Comparison of ENCODE assay signal across 2 cellular contexts in the genomic region with DNA sequence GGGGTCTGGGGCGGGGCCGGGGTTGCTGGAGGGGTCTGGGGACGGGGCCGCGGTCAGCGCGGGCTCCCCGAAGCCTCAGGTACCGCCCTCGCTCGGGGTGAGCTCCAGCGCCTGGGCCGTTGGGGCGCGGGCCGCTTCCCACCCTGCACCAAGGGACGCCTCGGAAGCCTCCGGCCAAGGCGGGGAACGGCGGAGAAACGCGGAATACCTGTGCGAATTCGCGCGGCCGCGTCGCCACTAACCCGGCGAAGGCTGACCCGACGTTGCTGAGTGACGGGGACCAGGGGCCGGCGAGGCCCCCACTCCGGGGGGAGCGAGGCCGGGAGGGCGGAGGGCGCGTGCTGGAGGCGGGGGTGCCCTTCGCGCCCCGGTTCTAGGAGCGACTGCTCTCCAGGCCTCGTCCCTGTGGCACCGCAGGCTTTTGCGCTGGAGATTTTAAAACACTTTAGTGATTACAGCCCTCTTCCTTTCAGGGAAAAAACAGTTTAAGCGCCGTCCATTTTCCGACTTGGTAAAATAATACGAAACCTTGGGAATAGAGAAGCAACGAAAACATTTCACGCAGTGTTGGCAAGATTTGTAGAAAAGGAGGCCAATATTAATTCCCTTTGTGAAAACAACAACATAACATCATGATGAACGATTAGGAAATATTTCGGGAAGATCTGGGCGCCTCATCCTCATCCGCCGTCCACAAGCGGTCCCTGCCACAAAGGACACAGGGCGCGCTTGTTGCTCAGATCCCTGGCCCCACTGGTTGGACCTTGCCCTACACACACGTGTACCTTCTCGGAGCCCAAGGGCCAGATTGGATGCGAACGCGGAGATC.
A peak's percentile ranks its signal among the peaks of the same experiment; 100 is the strongest.
TF ChIP-seq lines count a peak whose summit lies in the region.

No MANE protein-coding gene starts in this region.

TF ChIP-seq in Ishikawa, 13 proteins besides CTCF, POLR2A, EP300 and RAD21:
- TF ChIP-seq REST (IDR thresholded peaks at IDR 0.05; ENCODE audit: low read depth) (no peak), MAX (IDR thresholded peaks at IDR 0.05) (0 out of 2 replicates have a peak, but pooled peaks have one; percentile 16), TCF12 (IDR thresholded peaks at IDR 0.05; ENCODE audit: low read depth) (no peak)
TF ChIP-seq in Ishikawa: peak in this region for 1.

TF ChIP-seq in liver, 16 proteins besides CTCF, POLR2A, EP300 and RAD21 (continued from another document):
- TF ChIP-seq ZBTB33 (IDR thresholded peaks at IDR 0.05): no peak
- TF ChIP-seq, protein P1, sequence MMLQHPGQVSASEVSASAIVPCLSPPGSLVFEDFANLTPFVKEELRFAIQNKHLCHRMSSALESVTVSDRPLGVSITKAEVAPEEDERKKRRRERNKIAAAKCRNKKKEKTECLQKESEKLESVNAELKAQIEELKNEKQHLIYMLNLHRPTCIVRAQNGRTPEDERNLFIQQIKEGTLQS (IDR thresholded peaks at IDR 0.05): no peak
- TF ChIP-seq TAF1 (conservative IDR thresholded peaks at IDR 0.05): no peak
- peak; percentile 58 for TF ChIP-seq HNF4G (IDR thresholded peaks at IDR 0.05)
- peak; percentile 47 for TF ChIP-seq MAX (IDR thresholded peaks at IDR 0.05)
- peak; percentile 17 for TF ChIP-seq YY1 (IDR thresholded peaks at IDR 0.05)
TF ChIP-seq in liver: peak in this region for 6.
